18 cellular contexts compared by ENCODE assay signal in the genomic region with DNA sequence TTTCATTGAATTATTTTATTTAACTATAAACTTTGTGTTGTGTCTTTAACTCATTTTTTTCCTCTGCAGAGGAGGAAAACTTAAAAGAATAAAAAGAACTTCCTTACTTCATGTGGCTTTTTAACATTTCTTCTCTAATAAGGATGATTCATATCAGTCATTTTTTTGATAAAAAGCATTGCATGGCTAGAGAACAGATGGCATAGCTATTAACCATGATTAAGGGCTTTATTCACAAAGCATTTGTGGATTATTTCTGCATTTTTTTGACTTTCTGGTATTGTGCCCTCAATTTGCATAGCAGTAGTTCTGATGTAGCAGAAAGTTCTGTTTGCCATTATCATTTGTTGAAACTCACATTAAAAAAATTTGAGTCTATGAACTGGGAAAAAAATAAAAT.
DNase-seq lines count a peak whose midpoint lies in the region; ATAC-seq, FAIRE-seq and TF ChIP-seq lines count a peak whose summit lies in the region.
"Had no signal": no experiment of that assay in that cellular context is flagged by ENCODE, and none has a peak within 500 bp of the region (broad histone marks: within the 10 kb centered on the region; RNA-seq: fewer than 3 reads in every experiment).

No MANE protein-coding gene starts in this region.

- H3K36me3 Mint-ChIP-seq in osteocyte (ENCODE audit: unreplicated experiment): no peaks in the 10 kb centered on the region
- H3K36me3 Mint-ChIP-seq: CD4-positive, alpha-beta memory T cell had no signal

- H3K27ac Mint-ChIP-seq in osteocyte (ENCODE audit: unreplicated experiment): no peak overlapping the region
- H3K27ac Mint-ChIP-seq: CD4-positive, alpha-beta memory T cell; H9 had no signal

- no peak for DNase-seq in D721Med (ENCODE audit: insufficient read length, low spot score)
- peak; percentile 88 for DNase-seq in NCI-H1694 treated with DMSO at 0.1 percent for 48 hours (lab: John Stamatoyannopoulos, UW)
- peak; percentile 17 to 87 for DNase-seq in NCI-H524 (lab: John Stamatoyannopoulos, UW)
- peak; percentile 20 for DNase-seq in myocyte (ENCODE audit: low read depth)
- no peak for DNase-seq in osteocyte (ENCODE audit: extremely low spot score, unreplicated experiment)
- DNase-seq: BE2C; CD4-positive, alpha-beta memory T cell; COR-L47; DMS79 treated with DMSO at 0.1 percent for 48 hours; EL; GOT3; H9 had no signal

- FAIRE-seq in D721Med (lab: Jason Lieb, UNC): peak; percentile 94
- FAIRE-seq: A549, G401.6, GM12891, K562 had no signal

- ATAC-seq in HG03159 (IDR thresholded peaks at IDR 0.05; ENCODE audit: unreplicated experiment): no peak
- ATAC-seq in HG02571 (IDR thresholded peaks at IDR 0.05; ENCODE audit: unreplicated experiment): no peak
- ATAC-seq: A549, K562 had no signal

- no peaks in the 10 kb centered on the region for H3K4me1 Mint-ChIP-seq in osteocyte (ENCODE audit: unreplicated experiment)
- H3K4me1 Mint-ChIP-seq: CD4-positive, alpha-beta memory T cell; H9 had no signal

- TF ChIP-seq CTCF in D721Med (IDR thresholded peaks at IDR 0.05; ENCODE audit: insufficient read depth, missing control alignments) (no peak), osteocyte (IDR thresholded peaks at IDR 0.05) (no peak)

- no peaks in the 10 kb centered on the region for H3K9me3 Mint-ChIP-seq in osteocyte (ENCODE audit: unreplicated experiment)
- H3K9me3 Mint-ChIP-seq: H9 had no signal

- no peaks in the 10 kb centered on the region for H3K27me3 Mint-ChIP-seq in osteocyte (ENCODE audit: unreplicated experiment)
- H3K27me3 Mint-ChIP-seq: CD4-positive, alpha-beta memory T cell had no signal

- no peak overlapping the region for H3K4me3 Mint-ChIP-seq in osteocyte (ENCODE audit: unreplicated experiment)
- H3K4me3 Mint-ChIP-seq: CD4-positive, alpha-beta memory T cell; H9 had no signal

Comparison
In these comparisons a context has a peak if more than half of its experiments do, and no peak if none do; other contexts are left out.
1. DNase-seq: peak in NCI-H1694 treated with DMSO at 0.1 percent for 48 hours (single experiment), NCI-H524 (2 of 2) and myocyte (single experiment); none in D721Med (single experiment) and osteocyte (single experiment).